In genomic region chr6:148430897-148431296, GRCh38 we compare ENCODE assay signal across 28 cellular contexts.
A peak's percentile ranks its signal among the peaks of the same experiment; 100 is the strongest.
DNase-seq lines count a peak whose midpoint lies in the region; ATAC-seq lines count a peak whose summit lies in the region.
"Had no signal": no experiment of that assay in that cellular context is flagged by ENCODE, and none has a peak within 500 bp of the region (broad histone marks: within the 10 kb centered on the region; RNA-seq: fewer than 3 reads in every experiment).

No MANE protein-coding gene starts in this region.

- ATAC-seq in left lobe of liver (peak; percentile 62), HG03521 (IDR thresholded peaks at IDR 0.05; ENCODE audit: unreplicated experiment) (no peak)
- ATAC-seq: effector memory CD8-positive, alpha-beta T cell; left lung; stimulated activated memory B cell treated with anti-CD40 and anti-IgM and Interleukin-4, amounts not matched to agents 10 μg/mL and 1 μg/mL and 100 μg/mL, for 72 hours; upper lobe of right lung had no signal

- DNase-seq in NCI-H1092 (lab: John Stamatoyannopoulos, UW), result peak; percentile 88
- peak; percentile 51 for DNase-seq in NCI-H128 (lab: John Stamatoyannopoulos, UW; ENCODE audit: unreplicated experiment)
- peak; percentile 25 for DNase-seq in NCI-H510A treated with DMSO at 0.1 percent for 48 hours (lab: John Stamatoyannopoulos, UW)
- no peak for DNase-seq in left lobe of liver (ENCODE audit: low spot score)
- no peak for DNase-seq in NCI-H2107 (lab: John Stamatoyannopoulos, UW)
- no peak for DNase-seq in inferior parietal cortex (ENCODE audit: extremely low spot score)
- no peak for DNase-seq in effector CD8-positive, alpha-beta T cell (lab: John Stamatoyannopoulos, UW)
- DNase-seq: activated B cell treated with CpG ODN at 0.5 μM for 24 hours; activated CD4-positive, alpha-beta T cell treated with anti-CD3 and anti-CD28 coated beads, Interleukin-2, amount 10 ng/mL, durations not matched to agents 7 days and 5 days; activated effector memory CD4-positive, alpha-beta T cell treated with Interleukin-2 at 50 U/mL for 16 hours; activated naive CD8-positive, alpha-beta T cell treated with anti-CD3 and anti-CD28 coated beads, Interleukin-2, amount 10 ng/mL, durations not matched to agents 7 days and 5 days; aorta; DND-41; effector memory CD8-positive, alpha-beta T cell; glutamatergic neuron; GOT3; HFFc6; left lung; mesenchymal stem cell; NCI-H1436 treated with DMSO at 0.1 percent for 48 hours; NCI-H446 treated with DMSO at 0.1 percent for 48 hours; NK-92 treated with Interleukin-12 subunit alpha and Interleukin-12 subunit beta, amount 100 ng/mL, for 24 hours; ovary; SK-N-SH; substantia nigra; upper lobe of right lung had no signal

Comparison
In these comparisons a context has a peak if more than half of its experiments do, and no peak if none do; other contexts are left out.
1. DNase-seq: peak in NCI-H1092 (single experiment), NCI-H128 (single experiment) and NCI-H510A treated with DMSO at 0.1 percent for 48 hours (single experiment); none in left lobe of liver (single experiment), NCI-H2107 (single experiment), inferior parietal cortex (single experiment) and effector CD8-positive, alpha-beta T cell (single experiment).